Comparison of ENCODE assay signal across 18 cellular contexts in the genomic region with DNA sequence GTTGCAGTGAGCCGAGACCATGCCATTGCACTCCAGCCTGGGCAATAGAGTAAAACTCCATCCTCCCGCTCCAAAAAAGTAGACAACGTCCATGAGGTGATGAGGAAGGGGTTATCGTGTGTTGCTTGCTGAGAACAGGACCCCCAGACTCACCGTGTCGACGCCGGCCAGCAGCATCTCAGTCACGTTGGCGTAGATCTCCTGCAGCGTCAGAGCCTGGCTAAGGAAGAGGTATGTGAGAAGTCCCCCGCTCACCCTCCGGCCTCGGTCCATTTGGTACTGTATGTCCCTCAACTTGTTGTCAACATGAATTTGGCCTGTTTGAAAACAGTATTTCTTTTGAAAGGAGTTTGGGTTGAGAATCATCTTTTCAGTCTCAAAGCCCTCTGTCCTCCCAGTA. TPM values are rescaled to one million over a fixed set of nuclear protein-coding genes. Genes with fewer than 3 reads are reported as not detected.
DNase-seq lines count a peak whose midpoint lies in the region; ATAC-seq and TF ChIP-seq lines count a peak whose summit lies in the region.
"Had no signal": no experiment of that assay in that cellular context is flagged by ENCODE, and none has a peak within 500 bp of the region (broad histone marks: within the 10 kb centered on the region; RNA-seq: fewer than 3 reads in every experiment).

No MANE protein-coding gene starts in this region.

- H3K9me3 Mint-ChIP-seq in osteocyte (ENCODE audit: unreplicated experiment), result no peaks in the 10 kb centered on the region
- H3K9me3 Mint-ChIP-seq: CD4-positive, alpha-beta memory T cell had no signal

- H3K4me3 Mint-ChIP-seq in osteocyte (ENCODE audit: unreplicated experiment), result no peak overlapping the region
- H3K4me3 Mint-ChIP-seq: CD4-positive, alpha-beta memory T cell; GM23338; H9 had no signal

- H3K27ac ChIP-seq in lower lobe of right lung, result no peak overlapping the region
- no peak overlapping the region for H3K27ac ChIP-seq in spleen

- H3K4me3 ChIP-seq in lower lobe of right lung (no peak overlapping the region), spleen (no peak overlapping the region)
- H3K4me3 ChIP-seq: GM23338 had no signal

- DNase-seq in left lobe of liver (ENCODE audit: low spot score), result peak; percentile 16
- peak; percentile 30 for DNase-seq in lower lobe of right lung
- DNase-seq in osteocyte (ENCODE audit: extremely low spot score, unreplicated experiment), result peak; percentile 78
- DNase-seq in spleen, result peak; percentile 52
- DNase-seq in NCI-H226, result no peak
- no peak for DNase-seq in activated CD4-positive, alpha-beta T cell treated with anti-CD3 and anti-CD28 coated beads for 1 hour
- DNase-seq: C1 segment of cervical spinal cord; Calu3; CD4-positive, alpha-beta memory T cell; COR-L47; DMS53; DMS79 treated with DMSO at 0.1 percent for 48 hours; GF-D8; H9 had no signal

- no peak for TF ChIP-seq POLR2A in spleen (IDR thresholded peaks at IDR 0.05)

- H3K27ac Mint-ChIP-seq in osteocyte (ENCODE audit: unreplicated experiment), result no peak overlapping the region
- H3K27ac Mint-ChIP-seq: CD4-positive, alpha-beta memory T cell; GM23338; H9 had no signal

- WGBS in spleen, 5 donors, result 91 to 97% (median 93%) methylated on average over 11 to 14 of the region's 14 CpGs

- H3K4me1 ChIP-seq in lower lobe of right lung, result no peaks in the 10 kb centered on the region
- peaks cover 0 to 7% (median 0%) of the 10 kb centered on the region in 6 donors for H3K4me1 ChIP-seq in spleen

- H3K4me1 Mint-ChIP-seq in osteocyte (ENCODE audit: unreplicated experiment), result peaks cover 22% of the 10 kb centered on the region

- TF ChIP-seq CTCF in lower lobe of right lung (IDR thresholded peaks at IDR 0.05) (no peak), osteocyte (IDR thresholded peaks at IDR 0.05) (no peak), spleen (IDR thresholded peaks at IDR 0.05 in 8 of 11, conservative IDR thresholded peaks at IDR 0.05 in 3 of 11) (no peak)

- H3K27me3 ChIP-seq in lower lobe of right lung (ENCODE audit: low read depth) (no peaks in the 10 kb centered on the region), spleen (replicated peaks in 1 of 7) (no peaks in the 10 kb centered on the region)

- intact Hi-C loops in lower lobe of right lung (cut with DNase I), result no loop called here
- intact Hi-C loops in spleen (cut with DNase I; ENCODE audit: low total_unique reads), result loop anchor here (5.0 kb wide), 1 partner anchor 278 kb away; no protein-coding TSS in a partner anchor

- no peaks in the 10 kb centered on the region for H3K9me3 ChIP-seq in lower lobe of right lung
- H3K9me3 ChIP-seq in spleen, result no peaks in the 10 kb centered on the region

- peaks cover 24% of the 10 kb centered on the region for H3K36me3 Mint-ChIP-seq in osteocyte (ENCODE audit: unreplicated experiment)
- H3K36me3 Mint-ChIP-seq: CD4-positive, alpha-beta memory T cell had no signal

- H3K27me3 Mint-ChIP-seq in osteocyte (ENCODE audit: unreplicated experiment), result no peaks in the 10 kb centered on the region

- H3K36me3 ChIP-seq in lower lobe of right lung, result no peaks in the 10 kb centered on the region
- no peaks in the 10 kb centered on the region for H3K36me3 ChIP-seq in spleen

- ATAC-seq in left lobe of liver, result no peak
- no peak for ATAC-seq in lower lobe of right lung
- no peak for ATAC-seq in GM19324 (IDR thresholded peaks at IDR 0.05; ENCODE audit: low FRiP score, unreplicated experiment)
- ATAC-seq in HG02885 (IDR thresholded peaks at IDR 0.05; ENCODE audit: poor library complexity, unreplicated experiment), result no peak
- ATAC-seq: GM23338, HCT116 had no signal

RNA-seq across cellular contexts. Expression of gene CYP27C1, which starts 20.9 kb away (rescaled TPM):
- total RNA-seq in left lobe of liver (0.05 TPM), lower lobe of right lung (not detected), osteocyte (21.9 and 24.9 TPM in 2 replicates), spleen (under 1 TPM in 5 of 7 donors, not detected in 2; 0.07 to 0.36 (median 0.19) TPM)
- polyA plus RNA-seq in spleen, result under 1 TPM; 0.10 to 0.33 (median 0.23) TPM
- total RNA-seq: CD4-positive, alpha-beta memory T cell had no signal
- polyA plus RNA-seq: CD4-positive, alpha-beta memory T cell had no signal

Comparison
In these comparisons a context has a peak if more than half of its experiments do, and no peak if none do; other contexts are left out.
1. DNase-seq: peak in left lobe of liver (single experiment), lower lobe of right lung (single experiment), osteocyte (single experiment) and spleen (single experiment); none in NCI-H226 (single experiment) and activated CD4-positive, alpha-beta T cell treated with anti-CD3 and anti-CD28 coated beads for 1 hour (single experiment).
2. RNA of gene CYP27C1, which starts 20.9 kb away (total RNA-seq): 21.9 to 24.9 TPM in osteocyte; not detected in lower lobe of right lung (single experiment), 0.07 to 0.36 TPM in spleen and 0.05 TPM in left lobe of liver (single experiment); every median in the first group is over 10 times any median in the second.